In the genomic region with DNA sequence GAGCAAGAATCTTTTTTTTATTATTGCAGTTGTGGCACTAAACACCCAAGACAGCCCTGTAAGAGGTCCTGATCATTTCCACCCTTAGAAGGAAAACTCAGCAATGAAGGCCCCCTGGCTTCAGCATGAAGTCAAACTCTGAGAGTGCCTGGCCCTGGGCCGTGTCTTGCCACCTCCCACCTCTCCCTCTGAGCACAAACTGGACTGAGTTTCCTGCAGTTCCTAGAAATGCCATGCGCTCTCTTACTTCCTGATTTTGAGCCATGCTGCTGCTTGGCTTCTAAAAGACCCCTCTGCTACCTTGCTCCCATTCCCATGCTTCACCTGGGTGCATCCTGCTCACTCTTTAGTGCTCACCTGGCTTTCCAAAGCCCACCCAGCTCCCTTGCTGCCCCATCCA, we compare ENCODE assay signal across 17 cellular contexts.
DNase-seq lines count a peak whose midpoint lies in the region; ATAC-seq and TF ChIP-seq lines count a peak whose summit lies in the region.
"Had no signal": no experiment of that assay in that cellular context is flagged by ENCODE, and none has a peak within 500 bp of the region (broad histone marks: within the 10 kb centered on the region; RNA-seq: fewer than 3 reads in every experiment).

No MANE protein-coding gene starts in this region.

- no peak overlapping the region for H2AK5ac ChIP-seq in trophoblast cell (ENCODE audit: low read length)

- H2BK120ac ChIP-seq in trophoblast cell (ENCODE audit: insufficient read depth, low read length, poor library complexity): no peak overlapping the region

- H3K4me3 ChIP-seq in subcutaneous abdominal adipose tissue (ENCODE audit: low read depth in 1 of 5, low read length in 5 of 5) (no peak overlapping the region), trophoblast cell (ENCODE audit: low read depth, low read length) (no peak overlapping the region), transverse colon (no peak overlapping the region)

- in situ Hi-C loops in transverse colon (cut with MboI; ENCODE audit: low pct_ligation_motif_present in 1 of 4, low pct_unique_long_range_greater_than_20kb in 1 of 4, low sequenced_read_pairs in 3 of 4): no loop called here

- H3K27me3 ChIP-seq in subcutaneous abdominal adipose tissue (ENCODE audit: control insufficient read depth in 5 of 5, insufficient read depth in 4 of 5, low read length in 5 of 5): no peaks in the 10 kb centered on the region
- H3K27me3 ChIP-seq in trophoblast cell (ENCODE audit: insufficient read depth, low read length): no peaks in the 10 kb centered on the region
- H3K27me3 ChIP-seq in transverse colon: no peaks in the 10 kb centered on the region

- H2BK12ac ChIP-seq in trophoblast cell (ENCODE audit: low read length): no peak overlapping the region

- POLR2A ChIA-PET in RWPE1 (lab: Yijun Ruan, JAX; ENCODE audit: low non-redundant PET): no interaction called here

- no peak for TF ChIP-seq POLR2A in transverse colon (IDR thresholded peaks at IDR 0.05)

- peak overlapping the region; percentile 3 for H3K27ac Mint-ChIP-seq in activated CD8-positive, alpha-beta memory T cell treated with anti-CD3 and anti-CD28 coated beads, Interleukin-2, amount 10 ng/mL, durations not matched to agents 7 days and 5 days
- H3K27ac Mint-ChIP-seq: activated T-cell treated with anti-CD3 and anti-CD28 coated beads, Interleukin-2, amount 50 U/mL, for 24 hours; CD4-positive, CD25-positive, alpha-beta regulatory T cell; T-helper 1 cell treated with Interleukin-12 subunit alpha and Interleukin-12 subunit beta and Interleukin-4 antibody, amounts not matched to agents 30 μg/mL and 1 μg/mL, for 36 hours had no signal

- peaks cover 18% of the 10 kb centered on the region for H3K4me1 Mint-ChIP-seq in activated CD8-positive, alpha-beta memory T cell treated with anti-CD3 and anti-CD28 coated beads, Interleukin-2, amount 10 ng/mL, durations not matched to agents 7 days and 5 days

- no peak overlapping the region for H4K91ac ChIP-seq in trophoblast cell (ENCODE audit: low read depth, low read length)

- H3K18ac ChIP-seq in trophoblast cell (ENCODE audit: low read length): no peak overlapping the region

- CTCF ChIA-PET in activated CD8-positive, alpha-beta memory T cell treated with anti-CD3 and anti-CD28 coated beads, Interleukin-2, amount 10 ng/mL, durations not matched to agents 7 days and 5 days (lab: Charles Lee): no interaction called here
- CTCF ChIA-PET in RWPE1 (lab: Yijun Ruan, JAX): no interaction called here

- no peak overlapping the region for H3K14ac ChIP-seq in trophoblast cell (ENCODE audit: low read length)

- peak overlapping the region; percentile 90 for H3K27ac ChIP-seq in RWPE1
- peak overlapping the region; percentile 67 for H3K27ac ChIP-seq in epithelial cell of prostate
- H3K27ac ChIP-seq in subcutaneous abdominal adipose tissue (ENCODE audit: low read depth, low read length): peak overlapping the region; percentile 29
- no peak overlapping the region for H3K27ac ChIP-seq in trophoblast cell (ENCODE audit: low read depth, low read length)
- peak overlapping the region in 1 of 4 donors; percentile 35 for H3K27ac ChIP-seq in transverse colon

- H3K4ac ChIP-seq in trophoblast cell (ENCODE audit: low read depth, low read length): no peak overlapping the region

- H3K79me2 ChIP-seq in trophoblast cell (ENCODE audit: control insufficient read depth, insufficient read depth, low read length, poor library complexity): no peaks in the 10 kb centered on the region

- no peak overlapping the region for H4K12ac ChIP-seq in trophoblast cell (ENCODE audit: low read depth, low read length)

- H2AFZ ChIP-seq in trophoblast cell (ENCODE audit: insufficient read depth, low read length, poor library complexity): no peak overlapping the region

- H3K9me3 Mint-ChIP-seq in activated CD8-positive, alpha-beta memory T cell treated with anti-CD3 and anti-CD28 coated beads, Interleukin-2, amount 10 ng/mL, durations not matched to agents 7 days and 5 days (ENCODE audit: low read depth): no peaks in the 10 kb centered on the region
- H3K9me3 Mint-ChIP-seq: activated T-cell treated with anti-CD3 and anti-CD28 coated beads, Interleukin-2, amount 50 U/mL, for 24 hours; CD4-positive, CD25-positive, alpha-beta regulatory T cell; nephron progenitor cell; T-helper 1 cell treated with Interleukin-12 subunit alpha and Interleukin-12 subunit beta and Interleukin-4 antibody, amounts not matched to agents 30 μg/mL and 1 μg/mL, for 36 hours had no signal

- H3K4me1 ChIP-seq in subcutaneous abdominal adipose tissue (ENCODE audit: control insufficient read depth in 5 of 5, insufficient read depth in 5 of 5, low read length in 5 of 5): peaks cover 4 to 26% (median 24%) of the 10 kb centered on the region in 5 donors
- no peaks in the 10 kb centered on the region for H3K4me1 ChIP-seq in trophoblast cell (ENCODE audit: control insufficient read depth in 1 of 2, insufficient read depth in 2 of 2, low read length in 2 of 2)
- H3K4me1 ChIP-seq in transverse colon: peaks cover 0 to 15% (median 8%) of the 10 kb centered on the region in 4 donors

- no peaks in the 10 kb centered on the region for H3K79me1 ChIP-seq in trophoblast cell (ENCODE audit: low read length)

- no peak overlapping the region for H2BK5ac ChIP-seq in trophoblast cell (ENCODE audit: low read depth, low read length, poor library complexity)

- H3K27me3 Mint-ChIP-seq in activated CD8-positive, alpha-beta memory T cell treated with anti-CD3 and anti-CD28 coated beads, Interleukin-2, amount 10 ng/mL, durations not matched to agents 7 days and 5 days: no peaks in the 10 kb centered on the region
- H3K27me3 Mint-ChIP-seq: activated T-cell treated with anti-CD3 and anti-CD28 coated beads, Interleukin-2, amount 50 U/mL, for 24 hours; CD4-positive, CD25-positive, alpha-beta regulatory T cell had no signal

- intact Hi-C loops in transverse colon (cut with DNase I; ENCODE audit: low total_unique reads): no loop called here

- H3K4me3 Mint-ChIP-seq in activated CD8-positive, alpha-beta memory T cell treated with anti-CD3 and anti-CD28 coated beads, Interleukin-2, amount 10 ng/mL, durations not matched to agents 7 days and 5 days: no peak overlapping the region
- H3K4me3 Mint-ChIP-seq: activated T-cell treated with anti-CD3 and anti-CD28 coated beads, Interleukin-2, amount 50 U/mL, for 24 hours; CD4-positive, CD25-positive, alpha-beta regulatory T cell; nephron progenitor cell; T-helper 1 cell treated with Interleukin-12 subunit alpha and Interleukin-12 subunit beta and Interleukin-4 antibody, amounts not matched to agents 30 μg/mL and 1 μg/mL, for 36 hours had no signal

- no peaks in the 10 kb centered on the region for H3K36me3 ChIP-seq in subcutaneous abdominal adipose tissue (ENCODE audit: control insufficient read depth in 5 of 5, insufficient read depth in 5 of 5, low read length in 5 of 5)
- no peaks in the 10 kb centered on the region for H3K36me3 ChIP-seq in trophoblast cell (ENCODE audit: control insufficient read depth in 1 of 2, insufficient read depth in 2 of 2, low read length in 2 of 2)
- H3K36me3 ChIP-seq in transverse colon: no peaks in the 10 kb centered on the region

- H3K36me3 Mint-ChIP-seq in activated CD8-positive, alpha-beta memory T cell treated with anti-CD3 and anti-CD28 coated beads, Interleukin-2, amount 10 ng/mL, durations not matched to agents 7 days and 5 days: peaks cover 2% of the 10 kb centered on the region
- H3K36me3 Mint-ChIP-seq: CD4-positive, CD25-positive, alpha-beta regulatory T cell had no signal

- no peak for ATAC-seq in activated CD8-positive, alpha-beta memory T cell treated with anti-CD3 and anti-CD28 coated beads, Interleukin-2, amount 10 ng/mL, durations not matched to agents 7 days and 5 days
- ATAC-seq in GM21360 (IDR thresholded peaks at IDR 0.05; ENCODE audit: unreplicated experiment): no peak
- ATAC-seq: activated naive CD4-positive, alpha-beta T cell treated with anti-CD3 and anti-CD28 coated beads, Interleukin-2, amount 50 U/mL, for 72 hours had no signal

- WGBS in trophoblast cell (ENCODE audit: extremely low coverage, insufficient coverage, insufficient read length): no CpG with 5 or more reads among the region's 2 CpGs
- 92% methylated on average over 2 of the region's 2 CpGs; no CpG with 5 or more reads in 1 of the 2 donors for WGBS in transverse colon (ENCODE audit: low coverage in 1 of 2), 2 donors

- TF ChIP-seq EP300 in transverse colon (IDR thresholded peaks at IDR 0.05; ENCODE audit: low read depth): no peak

- H3K9me3 ChIP-seq in subcutaneous abdominal adipose tissue (ENCODE audit: control insufficient read depth in 5 of 5, low read length in 5 of 5) (no peaks in the 10 kb centered on the region), trophoblast cell (ENCODE audit: insufficient read depth, low read depth, low read length) (peaks cover 2% of the 10 kb centered on the region), transverse colon (no peaks in the 10 kb centered on the region)

- H3K9ac ChIP-seq in subcutaneous abdominal adipose tissue (ENCODE audit: low read length in 5 of 5) (no peak overlapping the region), trophoblast cell (ENCODE audit: low read length) (no peak overlapping the region)

- no peak overlapping the region for H4K8ac ChIP-seq in trophoblast cell (ENCODE audit: low read depth, low read length)

- no peak for DNase-seq in activated CD8-positive, alpha-beta memory T cell treated with anti-CD3 and anti-CD28 coated beads, Interleukin-2, amount 10 ng/mL, durations not matched to agents 7 days and 5 days
- DNase-seq in activated CD8-positive, alpha-beta memory T cell treated with anti-CD3 and anti-CD28 coated beads, Interleukin-2, amount 50 U/mL, for 48 hours: no peak
- no peak for DNase-seq in RWPE1 (ENCODE audit: low spot score)
- DNase-seq in epithelial cell of prostate (ENCODE audit: low read depth, low spot score): no peak
- DNase-seq in trophoblast cell: no peak
- DNase-seq in transverse colon: no peak
- DNase-seq: activated CD4-positive, alpha-beta T cell treated with anti-CD3 and anti-CD28 coated beads for 48 hours; activated T-cell treated with anti-CD3 and anti-CD28 coated beads, Interleukin-2, amount 50 U/mL, for 24 hours; CD4-positive, CD25-positive, alpha-beta regulatory T cell; effector CD8-positive, alpha-beta T cell; NCI-H1048; nephron progenitor cell; RPMI8226 had no signal

- H3K4me2 ChIP-seq in trophoblast cell (ENCODE audit: low read length): no peak overlapping the region

- H3K23ac ChIP-seq in trophoblast cell (ENCODE audit: low read length): no peak overlapping the region

- TF ChIP-seq CTCF in RWPE1 (conservative IDR thresholded peaks at IDR 0.05; ENCODE audit: low read depth) (no peak), transverse colon (IDR thresholded peaks at IDR 0.05) (no peak)
